Comparison of ENCODE assay signal across 18 cellular contexts in the genomic region with DNA sequence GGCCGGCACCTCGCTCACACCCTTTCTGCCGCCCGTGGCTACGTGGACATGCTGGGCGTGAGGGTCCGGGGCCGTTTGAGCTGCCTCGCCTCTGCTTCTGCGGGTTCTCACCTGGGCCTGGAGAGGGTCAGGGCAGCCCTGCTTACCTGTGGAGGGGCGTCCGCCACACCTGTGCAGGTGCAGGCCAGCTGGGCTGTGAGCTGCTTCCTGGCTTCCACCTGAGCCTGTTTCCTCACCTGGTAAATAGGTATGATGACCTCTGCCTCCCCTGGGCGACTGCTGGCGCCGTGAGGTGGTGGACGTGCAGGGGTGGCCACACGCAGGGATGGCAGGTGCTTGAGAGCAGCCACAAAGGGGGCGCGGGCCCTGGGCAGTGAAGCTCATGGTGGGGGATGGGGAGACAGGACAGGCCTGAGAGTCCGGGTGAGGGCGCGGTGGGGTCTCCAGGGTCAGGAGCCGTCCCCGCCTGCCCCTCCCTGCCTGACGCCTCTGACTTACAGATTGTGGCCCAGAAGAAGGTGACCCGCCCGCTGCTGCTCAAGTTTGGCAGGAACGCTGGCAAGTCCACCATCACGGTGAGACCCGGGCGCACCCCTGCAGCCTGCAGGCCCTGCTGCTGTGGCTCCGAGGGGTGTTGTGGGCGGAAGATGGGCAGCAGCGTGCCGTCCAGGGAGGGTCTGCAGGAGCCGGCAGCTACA. TPM values are rescaled to one million over a fixed set of nuclear protein-coding genes. Genes with fewer than 3 reads are reported as not detected.
DNase-seq lines count a peak whose midpoint lies in the region; ATAC-seq and TF ChIP-seq lines count a peak whose summit lies in the region.
"Had no signal": no experiment of that assay in that cellular context is flagged by ENCODE, and none has a peak within 500 bp of the region (broad histone marks: within the 10 kb centered on the region; RNA-seq: fewer than 3 reads in every experiment).

No MANE protein-coding gene starts in this region.

- H3K27me3 Mint-ChIP-seq in glutamatergic neuron (ENCODE audit: unreplicated experiment) = peaks cover under 1% of the 10 kb centered on the region
- H3K27me3 Mint-ChIP-seq in osteocyte (ENCODE audit: unreplicated experiment) = no peaks in the 10 kb centered on the region
- H3K27me3 Mint-ChIP-seq: B cell; CD4-positive, alpha-beta memory T cell had no signal

- no peak for ATAC-seq in activated naive CD4-positive, alpha-beta T cell treated with anti-CD3 and anti-CD28 coated beads, Interleukin-2, amount 50 U/mL, for 72 hours
- ATAC-seq in GM21529 (IDR thresholded peaks at IDR 0.05; ENCODE audit: unreplicated experiment) = no peak

- H3K4me1 Mint-ChIP-seq in glutamatergic neuron (ENCODE audit: low read depth, unreplicated experiment) (no peaks in the 10 kb centered on the region), osteocyte (ENCODE audit: unreplicated experiment) (peaks cover 2% of the 10 kb centered on the region)
- H3K4me1 Mint-ChIP-seq: B cell; CD4-positive, alpha-beta memory T cell had no signal

- H3K79me2 ChIP-seq in ACC112 (ENCODE audit: control insufficient read depth, insufficient read depth, low read length, unreplicated experiment) = peaks cover 3% of the 10 kb centered on the region

- H3K4me1 ChIP-seq in ACC112 (ENCODE audit: control insufficient read depth, insufficient read depth, low read length, unreplicated experiment) = peaks cover 35% of the 10 kb centered on the region

- H3K4me3 Mint-ChIP-seq in glutamatergic neuron (ENCODE audit: unreplicated experiment) (no peak overlapping the region), osteocyte (ENCODE audit: unreplicated experiment) (no peak overlapping the region)
- H3K4me3 Mint-ChIP-seq: B cell; CD4-positive, alpha-beta memory T cell; HFFc6 had no signal

- no peaks in the 10 kb centered on the region for H3K27me3 ChIP-seq in ACC112 (ENCODE audit: insufficient read depth, low read length)

- peak overlapping the region; percentile 94; the same call in 1 of the 2 replicates for H3K27ac ChIP-seq in ACC112 (ENCODE audit: low read depth, low read length)

- H3K9me3 Mint-ChIP-seq in glutamatergic neuron (ENCODE audit: unreplicated experiment) (peaks cover under 1% of the 10 kb centered on the region), osteocyte (ENCODE audit: unreplicated experiment) (no peaks in the 10 kb centered on the region)
- H3K9me3 Mint-ChIP-seq in activated naive CD4-positive, alpha-beta T cell treated with anti-CD3 and anti-CD28 coated beads, Interleukin-2, amount 50 U/mL, for 72 hours = no peaks in the 10 kb centered on the region
- H3K9me3 Mint-ChIP-seq: CD4-positive, alpha-beta memory T cell had no signal

- peak; percentile 31 for DNase-seq in COLO668 (lab: John Stamatoyannopoulos, UW; ENCODE audit: unreplicated experiment)
- peak; percentile 15 for DNase-seq in glutamatergic neuron
- peak; percentile 81 for DNase-seq in osteocyte (ENCODE audit: extremely low spot score, unreplicated experiment)
- DNase-seq in activated naive CD4-positive, alpha-beta T cell treated with anti-CD3 and anti-CD28 coated beads, Interleukin-2, amount 50 U/mL, for 72 hours (ENCODE audit: low spot score in 2 of 2) = no peak
- no peak for DNase-seq in NOMO-1 (lab: John Stamatoyannopoulos, UW; ENCODE audit: unreplicated experiment in 2 of 2)
- DNase-seq: HFFc6, KBM-7, MM.1S, NCI-H1048, NCI-H1436 treated with DMSO at 0.1 percent for 48 hours, NCI-H1930, NCI-H510A treated with DMSO at 0.1 percent for 48 hours, NCI-H748 treated with DMSO at 0.1 percent for 48 hours had no signal

- H3K36me3 Mint-ChIP-seq in glutamatergic neuron (ENCODE audit: unreplicated experiment) = no peaks in the 10 kb centered on the region
- no peaks in the 10 kb centered on the region for H3K36me3 Mint-ChIP-seq in osteocyte (ENCODE audit: unreplicated experiment)
- H3K36me3 Mint-ChIP-seq in activated naive CD4-positive, alpha-beta T cell treated with anti-CD3 and anti-CD28 coated beads, Interleukin-2, amount 50 U/mL, for 72 hours = no peaks in the 10 kb centered on the region
- H3K36me3 Mint-ChIP-seq: CD4-positive, alpha-beta memory T cell had no signal

- H2AFZ ChIP-seq in ACC112 (ENCODE audit: low read length, unreplicated experiment) = no peak overlapping the region

- peaks cover 26% of the 10 kb centered on the region; the same call in 1 of the 2 replicates for H3K36me3 ChIP-seq in ACC112 (ENCODE audit: insufficient read depth, low read length)

- H3K27ac Mint-ChIP-seq in glutamatergic neuron (ENCODE audit: unreplicated experiment) (no peak overlapping the region), osteocyte (ENCODE audit: unreplicated experiment) (no peak overlapping the region)
- no peak overlapping the region for H3K27ac Mint-ChIP-seq in activated naive CD4-positive, alpha-beta T cell treated with anti-CD3 and anti-CD28 coated beads, Interleukin-2, amount 50 U/mL, for 72 hours
- H3K27ac Mint-ChIP-seq: B cell, HFFc6 had no signal

- TF ChIP-seq CTCF in glutamatergic neuron (IDR thresholded peaks at IDR 0.05; ENCODE audit: partially characterized antibody, unreplicated experiment) (no peak), osteocyte (IDR thresholded peaks at IDR 0.05) (no peak)

- no peak overlapping the region for H3K4me3 ChIP-seq in ACC112 (ENCODE audit: low read depth, low read length)

RNA-seq across cellular contexts. Expression of gene CPNE7, which starts 7.8 kb away (rescaled TPM):
- total RNA-seq in glutamatergic neuron (ENCODE audit: unreplicated experiment) (17.8 TPM), osteocyte (19.7 and 23.6 TPM in 2 replicates)
- 10 to 100 TPM in 1 of 2 donors, 1 to 10 TPM in 1; 2.8 to 28.2 TPM for total RNA-seq in activated naive CD4-positive, alpha-beta T cell treated with anti-CD3 and anti-CD28 coated beads, Interleukin-2, amount 50 U/mL, for 72 hours

RNA-seq across cellular contexts. Expression of gene RPL13, which starts 22.9 kb away (rescaled TPM):
- total RNA-seq in glutamatergic neuron (ENCODE audit: unreplicated experiment) (893 TPM), osteocyte (1,759 and 1,785 TPM in 2 replicates)
- 1,000 to 10,000 TPM; 2,832 to 2,975 TPM for total RNA-seq in activated naive CD4-positive, alpha-beta T cell treated with anti-CD3 and anti-CD28 coated beads, Interleukin-2, amount 50 U/mL, for 72 hours

RNA-seq across cellular contexts. Expression of gene DPEP1, which starts 30.1 kb away (rescaled TPM):
- total RNA-seq in glutamatergic neuron (ENCODE audit: unreplicated experiment) (0.39 TPM), osteocyte (not detected in 2 replicates)
- not detected for total RNA-seq in activated naive CD4-positive, alpha-beta T cell treated with anti-CD3 and anti-CD28 coated beads, Interleukin-2, amount 50 U/mL, for 72 hours
- total RNA-seq: B cell; CD4-positive, alpha-beta memory T cell; Daoy; HFFc6 had no signal

Comparison
In these comparisons a context has a peak if more than half of its experiments do, and no peak if none do; other contexts are left out.
1. DNase-seq: peak in COLO668 (single experiment), glutamatergic neuron (single experiment) and osteocyte (single experiment); none in activated naive CD4-positive, alpha-beta T cell treated with anti-CD3 and anti-CD28 coated beads, Interleukin-2, amount 50 U/mL, for 72 hours (0 of 2) and NOMO-1 (0 of 2).